In the genomic region with DNA sequence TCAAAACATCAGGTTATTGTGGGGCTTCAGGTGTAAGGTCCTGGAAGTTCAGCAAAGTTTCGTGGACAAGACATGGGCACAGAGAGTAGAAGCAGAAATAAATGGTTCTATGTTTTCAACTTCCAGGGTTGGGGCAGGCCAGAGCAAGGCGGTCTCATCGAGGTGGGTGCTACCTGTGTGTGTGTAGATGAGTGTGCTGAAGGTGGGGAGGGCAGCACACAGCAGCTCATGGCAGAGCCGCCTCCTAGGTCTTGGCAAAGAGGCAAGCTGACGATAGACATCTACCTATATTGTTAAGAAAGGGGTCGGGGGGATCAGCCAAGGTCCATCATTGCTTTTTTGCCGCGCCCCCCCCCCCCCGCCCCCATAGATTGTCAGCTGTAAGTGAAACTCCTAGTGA, we compare ENCODE assay signal across 8 cellular contexts. TPM values are rescaled to one million over a fixed set of nuclear protein-coding genes. Genes with fewer than 3 reads are reported as not detected.
DNase-seq lines count a peak whose midpoint lies in the region; ATAC-seq, FAIRE-seq and TF ChIP-seq lines count a peak whose summit lies in the region.
"Had no signal": no experiment of that assay in that cellular context is flagged by ENCODE, and none has a peak within 500 bp of the region (broad histone marks: within the 10 kb centered on the region; RNA-seq: fewer than 3 reads in every experiment).

No MANE protein-coding gene starts in this region.

- POLR2A ChIA-PET in PC-3 (lab: Charles Lee; ENCODE audit: unreplicated experiment), result no interaction called here
- POLR2A ChIA-PET in endothelial cell of umbilical vein (lab: Charles Lee), result interaction anchor here (0.7 kb wide), 1 partner anchor 71 kb away, joined by 5 read pairs; no protein-coding TSS in a partner anchor

- H3K36me3 ChIP-seq in DND-41 (ENCODE audit: insufficient read depth, low read length), result peaks cover 55% of the 10 kb centered on the region
- H3K36me3 ChIP-seq in PC-3 (ENCODE audit: low read depth, low read length), result peaks cover 11% of the 10 kb centered on the region; the same call in 1 of the 2 replicates
- H3K36me3 ChIP-seq in endothelial cell of umbilical vein (ENCODE audit: control insufficient read depth in 2 of 2, extremely low read depth in 1 of 2, insufficient read depth in 2 of 2, low read length in 2 of 2), result peaks cover 0 to 16% of the 10 kb centered on the region in 2 experiments
- H3K36me3 ChIP-seq in gastrocnemius medialis, result peaks cover 3 to 13% of the 10 kb centered on the region in 2 donors

- peaks cover 27% of the 10 kb centered on the region; the same call in 1 of the 2 replicates for H4K20me1 ChIP-seq in DND-41 (ENCODE audit: insufficient read depth, low read length)
- peaks cover 10% of the 10 kb centered on the region for H4K20me1 ChIP-seq in PC-3 (ENCODE audit: low read length)
- H4K20me1 ChIP-seq in endothelial cell of umbilical vein (replicated peaks; ENCODE audit: control insufficient read depth, extremely low read depth, insufficient read depth, low read length), result no peaks in the 10 kb centered on the region

- in situ Hi-C loops in gastrocnemius medialis (cut with MboI; ENCODE audit: low sequenced_read_pairs in 4 of 4), result loop anchor here in 1 of 4 donors (10.0 kb wide), 1 partner anchor 175 kb away; no protein-coding TSS in a partner anchor
- in situ Hi-C loops in KBM-7 (cut with MboI; ENCODE audit: low pct_unique_long_range_greater_than_20kb, low sequenced_read_pairs), result no loop called here

- no peaks in the 10 kb centered on the region for H3K27me3 ChIP-seq in DND-41 (ENCODE audit: insufficient read depth, low read length, poor library complexity)
- H3K27me3 ChIP-seq in PC-3 (ENCODE audit: low read length), result no peaks in the 10 kb centered on the region
- no peaks in the 10 kb centered on the region for H3K27me3 ChIP-seq in endothelial cell of umbilical vein (ENCODE audit: control insufficient read depth in 2 of 2, insufficient read depth in 2 of 2, low read length in 2 of 2)
- H3K27me3 ChIP-seq in gastrocnemius medialis, result no peaks in the 10 kb centered on the region

- H3K9me3 ChIP-seq in DND-41 (ENCODE audit: insufficient read depth, low read length, severe bottlenecking) (no peaks in the 10 kb centered on the region), PC-3 (ENCODE audit: low read length) (no peaks in the 10 kb centered on the region), endothelial cell of umbilical vein (replicated peaks; ENCODE audit: control insufficient read depth, insufficient read depth, low read length) (no peaks in the 10 kb centered on the region), gastrocnemius medialis (no peaks in the 10 kb centered on the region)

- peak overlapping the region; percentile 61 for H3K27ac ChIP-seq in DND-41 (ENCODE audit: low read length)
- peak overlapping the region; percentile 92 for H3K27ac ChIP-seq in PC-3 (ENCODE audit: low read length)
- H3K27ac ChIP-seq in endothelial cell of umbilical vein (ENCODE audit: insufficient read depth, low read depth, low read length), result peak overlapping the region; percentile 13
- H3K27ac ChIP-seq in gastrocnemius medialis, result peak overlapping the region; percentile 83 to 95 (median 92)

- no peaks in the 10 kb centered on the region for H3K9me2 ChIP-seq in PC-3 (replicated peaks; ENCODE audit: low read length)

- no peak overlapping the region for H3K4me3 ChIP-seq in DND-41 (ENCODE audit: low read depth in 1 of 2, low read length in 2 of 2)
- no peak overlapping the region for H3K4me3 ChIP-seq in PC-3 (ENCODE audit: low read length)
- no peak overlapping the region for H3K4me3 ChIP-seq in endothelial cell of umbilical vein (replicated peaks in 1 of 3; ENCODE audit: insufficient read depth in 1 of 3, low read depth in 1 of 3, low read length in 3 of 3)
- no peak overlapping the region for H3K4me3 ChIP-seq in gastrocnemius medialis

- H3K9me1 ChIP-seq in endothelial cell of umbilical vein (replicated peaks; ENCODE audit: control insufficient read depth, extremely low read depth, insufficient read depth, low read length), result no peaks in the 10 kb centered on the region

- no peak for TF ChIP-seq POLR2A in endothelial cell of umbilical vein (IDR thresholded peaks at IDR 0.05; ENCODE audit: low read depth, low read length)
- no peak for TF ChIP-seq POLR2A in gastrocnemius medialis (IDR thresholded peaks at IDR 0.05)

- dilution Hi-C loops in endothelial cell of umbilical vein (cut with MboI; ENCODE audit: extremely low pct_ligation_motif_present, low sequenced_read_pairs), result no loop called here

- CTCF ChIA-PET in PC-3 (lab: Charles Lee) (interaction anchor here (0.7 kb wide), 1 partner anchor 29 kb away, joined by 3 read pairs; no protein-coding TSS in a partner anchor), endothelial cell of umbilical vein (lab: Charles Lee) (interaction anchor here (0.6 to 4.8 kb wide), 3 partner anchors 10 to 145 kb away, joined by 3 to 30 read pairs (median 3); no protein-coding TSS in a partner anchor)

- no peak overlapping the region for H2AFZ ChIP-seq in DND-41 (ENCODE audit: low read depth, low read length)
- H2AFZ ChIP-seq in PC-3 (ENCODE audit: low read length), result no peak overlapping the region
- H2AFZ ChIP-seq in endothelial cell of umbilical vein (ENCODE audit: low read depth, low read length), result no peak overlapping the region

- intact Hi-C loops in PC-3 (cut with micrococcal nuclease), result loop anchor here (5.0 kb wide), 2 partner anchors 167 to 198 kb away; a partner anchor contains a TSS
- intact Hi-C loops in endothelial cell of umbilical vein (cut with micrococcal nuclease), result loop anchor here (1.0 to 5.0 kb wide), 2 partner anchors 167 to 185 kb away; a partner anchor contains a TSS
- intact Hi-C loops in gastrocnemius medialis (cut with DNase I; ENCODE audit: low total_unique reads), result loop anchor here (5.0 kb wide), 1 partner anchor 167 kb away; a partner anchor contains a TSS

- H3K79me2 ChIP-seq in DND-41 (ENCODE audit: insufficient read depth, low read length) (peaks cover 31% of the 10 kb centered on the region), PC-3 (ENCODE audit: low read length) (peaks cover 24% of the 10 kb centered on the region), endothelial cell of umbilical vein (ENCODE audit: control insufficient read depth, insufficient read depth, low read length) (peaks cover 22% of the 10 kb centered on the region)

- H3K4me1 ChIP-seq in DND-41 (ENCODE audit: insufficient read depth, low read length) (peaks cover 57% of the 10 kb centered on the region), PC-3 (ENCODE audit: insufficient read depth, low read length) (peaks cover 38% of the 10 kb centered on the region), endothelial cell of umbilical vein (ENCODE audit: control insufficient read depth, extremely low read depth, insufficient read depth, low read length) (peaks cover 38% of the 10 kb centered on the region), gastrocnemius medialis (peaks cover 32 to 38% of the 10 kb centered on the region in 2 donors)

- peak overlapping the region; percentile 37; the same call in 1 of the 2 replicates for H3K9ac ChIP-seq in DND-41 (ENCODE audit: low read depth, low read length)
- no peak overlapping the region for H3K9ac ChIP-seq in PC-3 (ENCODE audit: low read length)
- H3K9ac ChIP-seq in endothelial cell of umbilical vein (replicated peaks; ENCODE audit: extremely low read depth, insufficient read depth, low read length), result no peak overlapping the region
- H3K9ac ChIP-seq: KMS-11 had no signal

- H3K4me2 ChIP-seq in DND-41 (ENCODE audit: insufficient read depth, low read length) (peak overlapping the region; percentile 55), PC-3 (ENCODE audit: low read length) (no peak overlapping the region), endothelial cell of umbilical vein (ENCODE audit: insufficient read depth, low read length) (no peak overlapping the region)

- no peak for FAIRE-seq in endothelial cell of umbilical vein (lab: Jason Lieb, UNC)

- peaks cover 19% of the 10 kb centered on the region for H3F3A ChIP-seq in PC-3 (ENCODE audit: low read length, unreplicated experiment)

- ATAC-seq in DND-41 (ENCODE audit: insufficient read depth, low read depth) (no peak), PC-3 (no peak), gastrocnemius medialis (no peak), GM18867 (IDR thresholded peaks at IDR 0.05; ENCODE audit: unreplicated experiment) (no peak), HG03439 (IDR thresholded peaks at IDR 0.05; ENCODE audit: unreplicated experiment) (no peak)

- DNase-seq in DND-41 (no peak), PC-3 (no peak), endothelial cell of umbilical vein (ENCODE audit: low read depth, low spot score) (no peak), gastrocnemius medialis (no peak), KBM-7 (no peak)

- TF ChIP-seq CTCF in DND-41 (IDR thresholded peaks at IDR 0.05; ENCODE audit: borderline replicate concordance, extremely low read depth, low read length, poor library complexity, severe bottlenecking) (no peak), PC-3 (conservative IDR thresholded peaks at IDR 0.05; ENCODE audit: low read depth, low read length) (no peak), endothelial cell of umbilical vein (IDR thresholded peaks at IDR 0.05; ENCODE audit: extremely low read depth in 1 of 2, insufficient read depth in 1 of 2, low read depth in 1 of 2, low read length in 2 of 2) (no peak), gastrocnemius medialis (IDR thresholded peaks at IDR 0.05 in 4 of 5, conservative IDR thresholded peaks at IDR 0.05 in 1 of 5) (no peak)

- BruUV-seq in PC-3 (replicated peaks; lab: Mats Ljungman, UMichigan) (no TSS peak), endothelial cell of umbilical vein (replicated peaks; lab: Mats Ljungman, UMichigan) (no TSS peak)

RNA-seq across cellular contexts. Expression of a gene that starts 3.8 kb away (rescaled TPM):
- 40.3 and 41.1 TPM in 2 replicates for total RNA-seq in PC-3 (2014; rRNA removed)
- total RNA-seq in endothelial cell of umbilical vein, result 20.6 and 20.7 TPM in 2 replicates
- 43.6 and 44.0 TPM in 2 replicates for polyA plus RNA-seq in endothelial cell of umbilical vein
- 32.0 and 40.5 TPM in 2 replicates for polyA plus RNA-seq in endothelial cell of umbilical vein (2011; cell fraction: cytosol; rRNA removed)
- 103 and 115 TPM in 2 replicates for polyA plus RNA-seq in endothelial cell of umbilical vein (2011; cell fraction: nucleus; rRNA removed)
- 14.9 and 21.9 TPM in 2 replicates for polyA plus RNA-seq in endothelial cell of umbilical vein (2012)
- polyA minus RNA-seq in endothelial cell of umbilical vein, result 12.3 and 12.4 TPM in 2 replicates
- 6.3 TPM for polyA minus RNA-seq in endothelial cell of umbilical vein (2011; cell fraction: cytosol; rRNA and poly(A)+ RNA removed)
- 7.5 and 10.4 TPM in 2 replicates for polyA minus RNA-seq in endothelial cell of umbilical vein (2011; cell fraction: nucleus; rRNA and poly(A)+ RNA removed)
- total RNA-seq in gastrocnemius medialis, result 10 to 100 TPM; 11.4 to 22.8 (median 14.5) TPM

RNA-seq across cellular contexts. Expression of a gene that starts 3.9 kb away (rescaled TPM):
- total RNA-seq in PC-3 (2014; rRNA removed) (496 and 505 TPM in 2 replicates), endothelial cell of umbilical vein (201 and 203 TPM in 2 replicates), gastrocnemius medialis (10 to 100 TPM; 13.4 to 45.8 (median 28.2) TPM)
- polyA plus RNA-seq in endothelial cell of umbilical vein, result 293 and 356 TPM in 2 replicates
- 308 and 363 TPM in 2 replicates for polyA plus RNA-seq in endothelial cell of umbilical vein (2011; cell fraction: cytosol; rRNA removed)
- 110 and 116 TPM in 2 replicates for polyA plus RNA-seq in endothelial cell of umbilical vein (2011; cell fraction: nucleus; rRNA removed)
- 140 and 160 TPM in 2 replicates for polyA plus RNA-seq in endothelial cell of umbilical vein (2012)
- 116 and 133 TPM in 2 replicates for polyA minus RNA-seq in endothelial cell of umbilical vein
- 138 TPM for polyA minus RNA-seq in endothelial cell of umbilical vein (2011; cell fraction: cytosol; rRNA and poly(A)+ RNA removed)
- 22.7 TPM in 2 replicates for polyA minus RNA-seq in endothelial cell of umbilical vein (2011; cell fraction: nucleus; rRNA and poly(A)+ RNA removed)

RNA-seq across cellular contexts. Expression of a gene that starts 12.0 kb away (rescaled TPM):
- 45.7 and 55.1 TPM in 2 replicates for total RNA-seq in PC-3 (2014; rRNA removed)
- total RNA-seq in endothelial cell of umbilical vein, result 30.5 and 44.2 TPM in 2 replicates
- polyA plus RNA-seq in endothelial cell of umbilical vein, result 38.4 and 49.9 TPM in 2 replicates
- 13.9 and 28.1 TPM in 2 replicates for polyA plus RNA-seq in endothelial cell of umbilical vein (2011; cell fraction: cytosol; rRNA removed)
- 37.6 and 47.7 TPM in 2 replicates for polyA plus RNA-seq in endothelial cell of umbilical vein (2011; cell fraction: nucleus; rRNA removed)
- 5.6 and 6.2 TPM in 2 replicates for polyA plus RNA-seq in endothelial cell of umbilical vein (2012)
- polyA minus RNA-seq in endothelial cell of umbilical vein, result 7.9 and 9.5 TPM in 2 replicates
- polyA minus RNA-seq in endothelial cell of umbilical vein (2011; cell fraction: cytosol; rRNA and poly(A)+ RNA removed), result 17.3 TPM
- 10.5 and 18.2 TPM in 2 replicates for polyA minus RNA-seq in endothelial cell of umbilical vein (2011; cell fraction: nucleus; rRNA and poly(A)+ RNA removed)
- 1 to 10 TPM in 3 of 4 donors, under 1 TPM in 1; 0.90 to 7.8 (median 3.5) TPM for total RNA-seq in gastrocnemius medialis

RNA-seq across cellular contexts. Expression of a gene that starts 51.8 kb away (rescaled TPM):
- total RNA-seq in PC-3 (2014; rRNA removed), result 310 and 369 TPM in 2 replicates
- total RNA-seq in endothelial cell of umbilical vein, result 151 and 160 TPM in 2 replicates
- polyA plus RNA-seq in endothelial cell of umbilical vein, result 370 and 475 TPM in 2 replicates
- polyA plus RNA-seq in endothelial cell of umbilical vein (2011; cell fraction: cytosol; rRNA removed), result 338 and 363 TPM in 2 replicates
- 205 and 244 TPM in 2 replicates for polyA plus RNA-seq in endothelial cell of umbilical vein (2011; cell fraction: nucleus; rRNA removed)
- 154 and 161 TPM in 2 replicates for polyA plus RNA-seq in endothelial cell of umbilical vein (2012)
- 316 and 343 TPM in 2 replicates for polyA minus RNA-seq in endothelial cell of umbilical vein
- polyA minus RNA-seq in endothelial cell of umbilical vein (2011; cell fraction: cytosol; rRNA and poly(A)+ RNA removed), result 192 TPM
- 84.3 and 117 TPM in 2 replicates for polyA minus RNA-seq in endothelial cell of umbilical vein (2011; cell fraction: nucleus; rRNA and poly(A)+ RNA removed)
- 100 to 1,000 TPM in 1 of 4 donors, 10 to 100 TPM in 3; 70.2 to 109 (median 86.6) TPM for total RNA-seq in gastrocnemius medialis

RNA-seq across cellular contexts. Expression of a gene that starts 58.0 kb away (rescaled TPM):
- total RNA-seq in PC-3 (2014; rRNA removed), result 32.3 TPM in 2 replicates
- 4.3 and 4.8 TPM in 2 replicates for total RNA-seq in endothelial cell of umbilical vein
- 7.3 and 9.9 TPM in 2 replicates for polyA plus RNA-seq in endothelial cell of umbilical vein
- polyA plus RNA-seq in endothelial cell of umbilical vein (2011; cell fraction: cytosol; rRNA removed), result 5.6 and 7.6 TPM in 2 replicates
- polyA plus RNA-seq in endothelial cell of umbilical vein (2011; cell fraction: nucleus; rRNA removed), result 8.4 and 11.2 TPM in 2 replicates
- 5.1 and 7.5 TPM in 2 replicates for polyA plus RNA-seq in endothelial cell of umbilical vein (2012)
- 4.1 and 4.2 TPM in 2 replicates for polyA minus RNA-seq in endothelial cell of umbilical vein
- polyA minus RNA-seq in endothelial cell of umbilical vein (2011; cell fraction: cytosol; rRNA and poly(A)+ RNA removed), result 1.6 TPM
- polyA minus RNA-seq in endothelial cell of umbilical vein (2011; cell fraction: nucleus; rRNA and poly(A)+ RNA removed), result 2.2 and 3.8 TPM in 2 replicates
- total RNA-seq in gastrocnemius medialis, result 10 to 100 TPM in 1 of 4 donors, 1 to 10 TPM in 3; 1.6 to 25.9 (median 5.0) TPM

Comparison
In these comparisons a context has a peak if more than half of its experiments do, and no peak if none do; other contexts are left out.
1. H3K27ac ChIP-seq: peak in every context shown above with its lines; median percentile 92 in PC-3; 92 in gastrocnemius medialis; 61 in DND-41; 13 in endothelial cell of umbilical vein.